ENCODE assay signal across 30 cellular contexts in genomic region chr20:38331245-38331644, GRCh38. TPM values are rescaled to one million over a fixed set of nuclear protein-coding genes. Genes with fewer than 3 reads are reported as not detected.
DNase-seq lines count a peak whose midpoint lies in the region; ATAC-seq, FAIRE-seq and TF ChIP-seq lines count a peak whose summit lies in the region.
"Had no signal": no experiment of that assay in that cellular context is flagged by ENCODE, and none has a peak within 500 bp of the region (broad histone marks: within the 10 kb centered on the region; RNA-seq: fewer than 3 reads in every experiment).

No MANE protein-coding gene starts in this region.

- FAIRE-seq in HepG2 (lab: Jason Lieb, UNC) (no peak), K562 (lab: Jason Lieb, UNC) (no peak)
- FAIRE-seq: A204.1, GM12878, GM12892, GM18507 had no signal

- H3K4me2 ChIP-seq in HepG2 (ENCODE audit: low read depth, low read length) = no peak overlapping the region
- H3K4me2 ChIP-seq in K562 (ENCODE audit: insufficient read depth, low read length) = no peak overlapping the region
- H3K4me2 ChIP-seq: BLaER1 had no signal

- H3K9me3 Mint-ChIP-seq in activated CD4-positive, alpha-beta T cell treated with anti-CD3 and anti-CD28 coated beads for 36 hours (ENCODE audit: low read depth) = no peaks in the 10 kb centered on the region

- H3K9ac ChIP-seq in HepG2 (ENCODE audit: insufficient read depth, low read depth, low read length) (no peak overlapping the region), K562 (ENCODE audit: insufficient read depth in 1 of 2, low read depth in 2 of 2, low read length in 2 of 2) (no peak overlapping the region)
- H3K9ac ChIP-seq: BLaER1 had no signal

- H3K4me3 ChIP-seq in HepG2 (replicated peaks in 1 of 3; ENCODE audit: insufficient read depth in 1 of 3, low read depth in 2 of 3, low read length in 3 of 3) (no peak overlapping the region), right lobe of liver (no peak overlapping the region), K562 (no peak overlapping the region)
- H3K4me3 ChIP-seq: BLaER1, GM12878 had no signal

- no peak for TF ChIP-seq POLR2A in HepG2 (IDR thresholded peaks at IDR 0.05; ENCODE audit: insufficient read depth in 1 of 2, low read depth in 2 of 2, low read length in 2 of 2)
- no peak for TF ChIP-seq POLR2A in right lobe of liver (IDR thresholded peaks at IDR 0.05)
- no peak for TF ChIP-seq POLR2A in K562 (conservative IDR thresholded peaks at IDR 0.05)

- H3K27me3 Mint-ChIP-seq in activated CD4-positive, alpha-beta T cell treated with anti-CD3 and anti-CD28 coated beads for 36 hours = peaks cover 12% of the 10 kb centered on the region

- no peaks in the 10 kb centered on the region for H3K36me3 Mint-ChIP-seq in activated CD4-positive, alpha-beta T cell treated with anti-CD3 and anti-CD28 coated beads for 36 hours (ENCODE audit: low read depth)
- H3K36me3 Mint-ChIP-seq: CD4-positive, alpha-beta memory T cell; CD4-positive, CD25-positive, alpha-beta regulatory T cell; CD8-positive, alpha-beta memory T cell had no signal

- no peak overlapping the region for H3K27ac Mint-ChIP-seq in activated CD4-positive, alpha-beta T cell treated with anti-CD3 and anti-CD28 coated beads for 36 hours
- H3K27ac Mint-ChIP-seq: CD4-positive, CD25-positive, alpha-beta regulatory T cell had no signal

- H4K20me1 ChIP-seq in HepG2 (ENCODE audit: insufficient read depth, low read length) (no peaks in the 10 kb centered on the region), K562 (replicated peaks; ENCODE audit: control insufficient read depth, insufficient read depth, low read length) (no peaks in the 10 kb centered on the region; the same call in 1 of the 2 replicates)
- H4K20me1 ChIP-seq: BLaER1 had no signal

- TF ChIP-seq EP300 in HepG2 (IDR thresholded peaks at IDR 0.05; ENCODE audit: low read depth in 2 of 2, low read length in 2 of 2) (no peak), HepG2 (CRISPR knock-in tag; IDR thresholded peaks at IDR 0.05; ENCODE audit: borderline replicate concordance) (no peak), K562 (IDR thresholded peaks at IDR 0.05; ENCODE audit: low read length) (no peak)

- ATAC-seq in HepG2 (no peak), right lobe of liver (no peak), K562 (no peak)
- ATAC-seq in activated CD4-positive, alpha-beta T cell treated with anti-CD3 and anti-CD28 coated beads for 36 hours = no peak
- ATAC-seq: GM12878 had no signal

- POLR2A ChIA-PET in HepG2 (lab: Yijun Ruan, JAX) (interaction anchor here (1.0 kb wide), 1 partner anchor 104 kb away, joined by 3 read pairs; the partner anchor contains the start of gene SNHG17), K562 (lab: Yijun Ruan, JAX) (no interaction called here)
- POLR2A ChIA-PET in activated CD4-positive, alpha-beta T cell treated with anti-CD3 and anti-CD28 coated beads for 36 hours (lab: Charles Lee) = no interaction called here

- TF ChIP-seq CTCF in HepG2 (CRISPR knock-in tag; IDR thresholded peaks at IDR 0.05) = no peak
- TF ChIP-seq CTCF in right lobe of liver (IDR thresholded peaks at IDR 0.05) = no peak
- no peak for TF ChIP-seq CTCF in K562 (IDR thresholded peaks at IDR 0.05 in 2 of 3, conservative IDR thresholded peaks at IDR 0.05 in 1 of 3; ENCODE audit: insufficient read depth in 2 of 3, low read depth in 1 of 3, low read length in 3 of 3)

- H3K27ac ChIP-seq in HepG2 (ENCODE audit: extremely low read length, insufficient read depth, low read length) (no peak overlapping the region), right lobe of liver (no peak overlapping the region), K562 (ENCODE audit: extremely low read depth, low read depth, low read length) (no peak overlapping the region)
- H3K27ac ChIP-seq: BLaER1 had no signal

- TF ChIP-seq RAD21 in HepG2 (CRISPR knock-in tag; IDR thresholded peaks at IDR 0.05) (no peak), K562 (CRISPR knock-in tag; conservative IDR thresholded peaks at IDR 0.05 in 1 of 2, IDR thresholded peaks at IDR 0.05 in 1 of 2) (no peak)

- H3K79me2 ChIP-seq in HepG2 (ENCODE audit: insufficient read depth, low read length) (no peaks in the 10 kb centered on the region), K562 (ENCODE audit: control insufficient read depth, insufficient read depth, low read length) (no peaks in the 10 kb centered on the region)

- peaks cover 0 to 17% of the 10 kb centered on the region in 2 experiments; a peak in 1 of 5 replicates for H3K27me3 ChIP-seq in HepG2 (ENCODE audit: control insufficient read depth in 1 of 2, insufficient read depth in 2 of 2, low read length in 2 of 2)
- H3K27me3 ChIP-seq in right lobe of liver = no peaks in the 10 kb centered on the region
- H3K27me3 ChIP-seq in K562 (ENCODE audit: control insufficient read depth in 2 of 2, insufficient read depth in 2 of 2, low read length in 2 of 2) = peaks cover 31 to 48% of the 10 kb centered on the region in 2 experiments; a peak in 4 of 5 replicates
- H3K27me3 ChIP-seq: BE2C, BLaER1 had no signal

- no peak overlapping the region for H3K4me3 Mint-ChIP-seq in activated CD4-positive, alpha-beta T cell treated with anti-CD3 and anti-CD28 coated beads for 36 hours
- H3K4me3 Mint-ChIP-seq: CD4-positive, alpha-beta memory T cell; CD4-positive, CD25-positive, alpha-beta regulatory T cell; CD8-positive, alpha-beta memory T cell had no signal

- H3K9me3 ChIP-seq in HepG2 (ENCODE audit: low read length) (no peaks in the 10 kb centered on the region), right lobe of liver (no peaks in the 10 kb centered on the region), K562 (replicated peaks; ENCODE audit: control insufficient read depth, insufficient read depth, low read depth, low read length) (no peaks in the 10 kb centered on the region)
- H3K9me3 ChIP-seq: BE2C, BLaER1 had no signal

- no peaks in the 10 kb centered on the region for H3K9me1 ChIP-seq in K562 (ENCODE audit: control insufficient read depth, insufficient read depth, low read length)

- H3K4me1 ChIP-seq in HepG2 (ENCODE audit: insufficient read depth, low read length) = peaks cover 24% of the 10 kb centered on the region
- peaks cover 0 to 13% (median 6%) of the 10 kb centered on the region in 4 donors for H3K4me1 ChIP-seq in right lobe of liver
- H3K4me1 ChIP-seq in K562 (replicated peaks in 1 of 2; ENCODE audit: control insufficient read depth in 2 of 2, insufficient read depth in 2 of 2, low read length in 2 of 2) = no peaks in the 10 kb centered on the region
- H3K4me1 ChIP-seq: BE2C, BLaER1 had no signal

- intact Hi-C loops in HepG2 (cut with micrococcal nuclease; ENCODE audit: unreplicated experiment) (no loop called here), right lobe of liver (cut with DNase I) (loop anchor here (10.0 kb wide), 1 partner anchor 84 kb away; no protein-coding TSS in a partner anchor), K562 (cut with micrococcal nuclease) (no loop called here)
- intact Hi-C loops in activated CD4-positive, alpha-beta T cell treated with anti-CD3 and anti-CD28 coated beads for 36 hours (cut with DNase I, micrococcal nuclease) = no loop called here

- no peaks in the 10 kb centered on the region for H3K36me3 ChIP-seq in HepG2 (replicated peaks in 1 of 2; ENCODE audit: control insufficient read depth in 1 of 2, insufficient read depth in 2 of 2, low read length in 2 of 2)
- no peaks in the 10 kb centered on the region for H3K36me3 ChIP-seq in right lobe of liver
- no peaks in the 10 kb centered on the region for H3K36me3 ChIP-seq in K562 (ENCODE audit: control insufficient read depth, insufficient read depth, low read length)
- H3K36me3 ChIP-seq: BE2C, BLaER1 had no signal

- no peak for DNase-seq in HepG2 (ENCODE audit: low spot score)
- no peak for DNase-seq in right lobe of liver
- DNase-seq in K562 (ENCODE audit: extremely low read depth in 1 of 4, low spot score in 3 of 4) = no peak
- no peak for DNase-seq in activated CD4-positive, alpha-beta T cell treated with anti-CD3 and anti-CD28 coated beads for 36 hours
- DNase-seq in T-helper 2 cell = no peak
- DNase-seq: 8988T; ACHN; BE2C; C1 segment of cervical spinal cord; CD4-positive, alpha-beta memory T cell; CD4-positive, CD25-positive, alpha-beta regulatory T cell; CD8-positive, alpha-beta memory T cell; COR-L47; DMS 273 treated with DMSO at 0.1 percent for 48 hours; DMS153; DMS53; DMS79; DND-41; EL; GDM1 had no signal

- in situ Hi-C loops in HepG2 (cut with HindIII; ENCODE audit: extremely low pct_ligation_motif_present, low pct_unique_long_range_greater_than_20kb) = no loop called here
- in situ Hi-C loops in K562 (cut with MboI) = no loop called here

- H3K4me1 Mint-ChIP-seq in activated CD4-positive, alpha-beta T cell treated with anti-CD3 and anti-CD28 coated beads for 36 hours = no peaks in the 10 kb centered on the region
- H3K4me1 Mint-ChIP-seq: CD14-positive monocyte; CD4-positive, alpha-beta memory T cell; CD4-positive, CD25-positive, alpha-beta regulatory T cell; CD8-positive, alpha-beta memory T cell had no signal

- no TSS peak for BruUV-seq in HepG2 (replicated peaks; lab: Mats Ljungman, UMichigan)
- no TSS peak for BruUV-seq in K562 (replicated peaks; lab: Mats Ljungman, UMichigan)

- H2AFZ ChIP-seq in HepG2 (ENCODE audit: low read length) (no peak overlapping the region), K562 (ENCODE audit: low read depth, low read length) (no peak overlapping the region)

- CTCF ChIA-PET in HepG2 (lab: Yijun Ruan, JAX; ENCODE audit: low intra/inter-chr PET ratio, low total read pairs) = no interaction called here
- CTCF ChIA-PET in K562 (lab: Yijun Ruan, JAX; ENCODE audit: low intra/inter-chr PET ratio) = no interaction called here
- CTCF ChIA-PET in activated CD4-positive, alpha-beta T cell treated with anti-CD3 and anti-CD28 coated beads for 36 hours (lab: Charles Lee) = no interaction called here

RNA-seq across cellular contexts. Expression of gene LBP, which starts 15.0 kb away (rescaled TPM):
- 0.20 TPM in 1 of 2 replicates, not detected in the other for total RNA-seq in HepG2 (2016; rRNA removed; fragmentation: Illumina TruSeq; extraction: Trizol)
- total RNA-seq in HepG2 (2016; cell fraction: cytosol; rRNA removed; fragmentation: Illumina TruSeq; extraction: Trizol; ENCODE audit: low read depth) = not detected in 2 replicates
- total RNA-seq in HepG2 (2016; cell fraction: insoluble cytoplasmic fraction; rRNA removed; fragmentation: Illumina TruSeq; extraction: Trizol) = 0.06 TPM in 1 of 2 replicates, not detected in the other
- 0.09 TPM in 1 of 2 replicates, not detected in the other for total RNA-seq in HepG2 (2016; cell fraction: membrane; rRNA removed; fragmentation: Illumina TruSeq; extraction: Trizol)
- total RNA-seq in HepG2 (2016; cell fraction: nucleus; rRNA removed; fragmentation: Illumina TruSeq; extraction: Trizol) = not detected in 2 replicates
- polyA plus RNA-seq in HepG2 (2011; rRNA removed) = 0.07 and 0.26 TPM in 2 replicates
- polyA plus RNA-seq in HepG2 (2011; cell fraction: cytosol; rRNA removed) = 0.17 and 0.32 TPM in 2 replicates
- polyA plus RNA-seq in HepG2 (2011; cell fraction: nucleus; rRNA removed) = 0.08 and 0.14 TPM in 2 replicates
- polyA plus RNA-seq in HepG2 (2012) = 0.20 TPM in 1 of 2 replicates, not detected in the other
- 0.08 TPM in 1 of 2 replicates, not detected in the other for polyA plus RNA-seq in HepG2 (2016; cell fraction: cytosol; fragmentation: Illumina TruSeq; extraction: Trizol; ENCODE audit: low read depth)
- not detected in 2 replicates for polyA plus RNA-seq in HepG2 (2016; cell fraction: insoluble cytoplasmic fraction; fragmentation: Illumina TruSeq; extraction: Trizol; ENCODE audit: low read depth)
- 0.10 TPM in 1 of 2 replicates, not detected in the other for polyA plus RNA-seq in HepG2 (2016; cell fraction: membrane; fragmentation: Illumina TruSeq; extraction: Trizol; ENCODE audit: low read depth)
- polyA plus RNA-seq in HepG2 (2016; cell fraction: nucleus; fragmentation: Illumina TruSeq; extraction: Trizol; ENCODE audit: insufficient read depth, low read depth) = not detected in 2 replicates
- 0.72 TPM in 1 of 2 replicates, not detected in the other for polyA minus RNA-seq in HepG2 (2011; rRNA and poly(A)+ RNA removed; ENCODE audit: low replicate concordance)
- not detected in 2 replicates for polyA minus RNA-seq in HepG2 (2011; cell fraction: cytosol; rRNA and poly(A)+ RNA removed)
- not detected in 2 replicates for polyA minus RNA-seq in HepG2 (2011; cell fraction: nucleus; rRNA and poly(A)+ RNA removed)
- 1,000 to 10,000 TPM in 3 of 6 experiments, 100 to 1,000 TPM in 3; 380 to 2,142 (median 1,251) TPM for total RNA-seq in right lobe of liver
- not detected in 2 replicates for total RNA-seq in K562 (2011; cell fraction: chromatin; rRNA removed; ENCODE audit: low replicate concordance)
- not detected in 2 replicates for total RNA-seq in K562 (2011; cell fraction: nucleolus; rRNA removed)
- total RNA-seq in K562 (2011; cell fraction: nucleoplasm; rRNA removed) = not detected in 2 replicates
- total RNA-seq in K562 (2014; rRNA removed) = 0.08 TPM in 1 of 2 replicates, not detected in the other
- total RNA-seq in K562 (2014; rRNA removed; fragmentation: Illumina TruSeq; extraction: Trizol) = not detected in 2 replicates
- 0.07 and 0.11 TPM in 2 replicates for total RNA-seq in K562 (2015; rRNA removed; fragmentation: Illumina TruSeq; extraction: Trizol)
- total RNA-seq in K562 (2021) = 0.11 and 0.31 TPM in 2 replicates
- polyA plus RNA-seq in K562 (2011; rRNA removed) = 0.10 TPM in 1 of 2 replicates, not detected in the other
- 0.12 and 0.15 TPM in 2 replicates for polyA plus RNA-seq in K562 (2011; cell fraction: cytosol; rRNA removed)
- polyA plus RNA-seq in K562 (2011; cell fraction: nucleus; rRNA removed) = not detected in 2 replicates
- 0.17 and 0.22 TPM in 2 replicates for polyA plus RNA-seq in K562 (2012)
- 0.15 TPM in 1 of 2 replicates, not detected in the other for polyA plus RNA-seq in K562 (2014; fragmentation: Illumina TruSeq; extraction: Trizol)
- under 1 TPM; 0.06 to 0.07 TPM for polyA plus RNA-seq in K562 (2014; fragmentation: Nextera tagmentation; extraction: Ambion mirVana)
- polyA plus RNA-seq in K562 (2014; rRNA removed) = not detected in 2 replicates
- polyA minus RNA-seq in K562 (2011; rRNA and poly(A)+ RNA removed) = 0.11 and 0.18 TPM in 2 replicates
- not detected in 2 replicates for polyA minus RNA-seq in K562 (2011; cell fraction: cytosol; rRNA and poly(A)+ RNA removed)
- not detected in 2 replicates for polyA minus RNA-seq in K562 (2011; cell fraction: nucleus; rRNA and poly(A)+ RNA removed)
- not detected for total RNA-seq in activated CD4-positive, alpha-beta T cell treated with anti-CD3 and anti-CD28 coated beads for 36 hours
- total RNA-seq: A673; CD4-positive, alpha-beta memory T cell; CD4-positive, CD25-positive, alpha-beta regulatory T cell; CD8-positive, alpha-beta memory T cell; Daoy; G401 had no signal
- polyA plus RNA-seq: AG04450; CD14-positive monocyte; CD4-positive, alpha-beta memory T cell; CD4-positive, CD25-positive, alpha-beta regulatory T cell; CD8-positive, alpha-beta memory T cell had no signal

RNA-seq across cellular contexts. Expression of gene BPI, which starts 27.3 kb away (rescaled TPM):
- total RNA-seq in HepG2 (2016; rRNA removed; fragmentation: Illumina TruSeq; extraction: Trizol) (not detected in 2 replicates), right lobe of liver (1 to 10 TPM in 1 of 6 experiments, under 1 TPM in 3, not detected in 2; 0.26 to 1.3 (median 0.60) TPM), K562 (2014; rRNA removed) (not detected in 2 replicates), K562 (2014; rRNA removed; fragmentation: Illumina TruSeq; extraction: Trizol) (not detected in 2 replicates), K562 (2015; rRNA removed; fragmentation: Illumina TruSeq; extraction: Trizol) (not detected in 2 replicates), K562 (2021) (not detected in 2 replicates)
- not detected in 2 replicates for total RNA-seq in HepG2 (2016; cell fraction: cytosol; rRNA removed; fragmentation: Illumina TruSeq; extraction: Trizol; ENCODE audit: low read depth)
- not detected in 2 replicates for total RNA-seq in HepG2 (2016; cell fraction: insoluble cytoplasmic fraction; rRNA removed; fragmentation: Illumina TruSeq; extraction: Trizol)
- total RNA-seq in HepG2 (2016; cell fraction: membrane; rRNA removed; fragmentation: Illumina TruSeq; extraction: Trizol) = not detected in 2 replicates
- total RNA-seq in HepG2 (2016; cell fraction: nucleus; rRNA removed; fragmentation: Illumina TruSeq; extraction: Trizol) = not detected in 2 replicates
- polyA plus RNA-seq in HepG2 (2011; rRNA removed) (not detected in 2 replicates), K562 (2011; rRNA removed) (not detected in 2 replicates), K562 (2014; fragmentation: Illumina TruSeq; extraction: Trizol) (not detected in 2 replicates), K562 (2014; fragmentation: Nextera tagmentation; extraction: Ambion mirVana) (not detected), K562 (2014; rRNA removed) (not detected in 2 replicates)
- polyA plus RNA-seq in HepG2 (2011; cell fraction: cytosol; rRNA removed) = not detected in 2 replicates
- polyA plus RNA-seq in HepG2 (2011; cell fraction: nucleus; rRNA removed) = not detected in 2 replicates
- polyA plus RNA-seq in HepG2 (2012) = not detected in 2 replicates
- polyA plus RNA-seq in HepG2 (2016; cell fraction: cytosol; fragmentation: Illumina TruSeq; extraction: Trizol; ENCODE audit: low read depth) = not detected in 2 replicates
- polyA plus RNA-seq in HepG2 (2016; cell fraction: insoluble cytoplasmic fraction; fragmentation: Illumina TruSeq; extraction: Trizol; ENCODE audit: low read depth) = not detected in 2 replicates
- not detected in 2 replicates for polyA plus RNA-seq in HepG2 (2016; cell fraction: membrane; fragmentation: Illumina TruSeq; extraction: Trizol; ENCODE audit: low read depth)
- polyA plus RNA-seq in HepG2 (2016; cell fraction: nucleus; fragmentation: Illumina TruSeq; extraction: Trizol; ENCODE audit: insufficient read depth, low read depth) = not detected in 2 replicates
- polyA minus RNA-seq in HepG2 (2011; rRNA and poly(A)+ RNA removed; ENCODE audit: low replicate concordance) = not detected in 2 replicates
- not detected in 2 replicates for polyA minus RNA-seq in HepG2 (2011; cell fraction: cytosol; rRNA and poly(A)+ RNA removed)
- polyA minus RNA-seq in HepG2 (2011; cell fraction: nucleus; rRNA and poly(A)+ RNA removed) = not detected in 2 replicates
- total RNA-seq in K562 (2011; cell fraction: chromatin; rRNA removed; ENCODE audit: low replicate concordance) = not detected in 2 replicates
- total RNA-seq in K562 (2011; cell fraction: nucleolus; rRNA removed) = not detected in 2 replicates
- total RNA-seq in K562 (2011; cell fraction: nucleoplasm; rRNA removed) = not detected in 2 replicates
- not detected in 2 replicates for polyA plus RNA-seq in K562 (2011; cell fraction: cytosol; rRNA removed)
- not detected in 2 replicates for polyA plus RNA-seq in K562 (2011; cell fraction: nucleus; rRNA removed)
- polyA plus RNA-seq in K562 (2012) = not detected in 2 replicates
- not detected in 2 replicates for polyA minus RNA-seq in K562 (2011; rRNA and poly(A)+ RNA removed)
- not detected in 2 replicates for polyA minus RNA-seq in K562 (2011; cell fraction: cytosol; rRNA and poly(A)+ RNA removed)
- not detected in 2 replicates for polyA minus RNA-seq in K562 (2011; cell fraction: nucleus; rRNA and poly(A)+ RNA removed)
- not detected for total RNA-seq in activated CD4-positive, alpha-beta T cell treated with anti-CD3 and anti-CD28 coated beads for 36 hours
- total RNA-seq: A673; CD4-positive, alpha-beta memory T cell; CD4-positive, CD25-positive, alpha-beta regulatory T cell; CD8-positive, alpha-beta memory T cell; Daoy; G401; GM12878 had no signal
- polyA plus RNA-seq: CD4-positive, alpha-beta memory T cell; CD4-positive, CD25-positive, alpha-beta regulatory T cell; CD8-positive, alpha-beta memory T cell; GM12878 had no signal

Comparison
In these comparisons a context has a peak if more than half of its experiments do, and no peak if none do; other contexts are left out.
1. RNA of gene LBP, which starts 15.0 kb away (total RNA-seq): 380 to 2,142 TPM in right lobe of liver; 0.06 to 0.20 TPM in HepG2, 0.07 to 0.31 TPM in K562 and not detected in activated CD4-positive, alpha-beta T cell treated with anti-CD3 and anti-CD28 coated beads for 36 hours; every median in the first group is over 100 times any median in the second.
2. intact Hi-C loops: an anchor here in right lobe of liver (10.0 kb wide); none called in HepG2, K562 and activated CD4-positive, alpha-beta T cell treated with anti-CD3 and anti-CD28 coated beads for 36 hours.
3. Of the 241 proteins assayed by ChIP-seq in both HepG2 and K562: peak only in HepG2: ZNF24; only in K562: ZNF121; in both: none; in neither: 239.